ENCODE assay signal across 8 cellular contexts in genomic region chr15:88897456-88898194, GRCh38. TPM values are rescaled to one million over a fixed set of nuclear protein-coding genes. Genes with fewer than 3 reads are reported as not detected.
DNase-seq lines count a peak whose midpoint lies in the region; ATAC-seq, FAIRE-seq and TF ChIP-seq lines count a peak whose summit lies in the region.

No MANE protein-coding gene starts in this region.

- no peaks in the 10 kb centered on the region for H3K9me3 Mint-ChIP-seq in activated naive CD4-positive, alpha-beta T cell treated with anti-CD3 and anti-CD28 coated beads, Interleukin-2, amount 50 U/mL, for 72 hours

- WGBS in aorta, 2 donors: 1 to 7% methylated on average over 12 of the region's 12 CpGs

- peak; percentile 35 to 68 for ATAC-seq in activated naive CD4-positive, alpha-beta T cell treated with anti-CD3 and anti-CD28 coated beads, Interleukin-2, amount 50 U/mL, for 72 hours
- peak; percentile 90 for ATAC-seq in aorta (ENCODE audit: low FRiP score)
- no peak for ATAC-seq in HG03354 (IDR thresholded peaks at IDR 0.05; ENCODE audit: poor library complexity, severe bottlenecking, unreplicated experiment)

- H3K27ac Mint-ChIP-seq in activated naive CD4-positive, alpha-beta T cell treated with anti-CD3 and anti-CD28 coated beads, Interleukin-2, amount 50 U/mL, for 72 hours: peak overlapping the region in 1 of 2 donors; percentile 79

- H3K27ac ChIP-seq in cardiac muscle cell: peak overlapping the region; percentile 69
- peak overlapping the region in 1 of 2 donors; percentile 81 for H3K27ac ChIP-seq in aorta (ENCODE audit: low read depth in 1 of 2, low read length in 2 of 2)

- peaks cover 11% of the 10 kb centered on the region for H3K27me3 ChIP-seq in cardiac muscle cell
- no peaks in the 10 kb centered on the region for H3K27me3 ChIP-seq in aorta (ENCODE audit: control insufficient read depth in 1 of 2, insufficient read depth in 2 of 2, low read length in 1 of 2)

- DNase-seq in HT1080 (ENCODE audit: low read depth) (peak; percentile 86), SKM-1 (lab: John Stamatoyannopoulos, UW; ENCODE audit: unreplicated experiment) (peak; percentile 39), cardiac muscle cell (ENCODE audit: low read depth in 1 of 2, low spot score in 1 of 2) (peak; percentile 91 to 93), renal cortical epithelial cell (ENCODE audit: low read depth) (peak; percentile 71), aorta (peak; percentile 93 to 94)
- DNase-seq in activated naive CD4-positive, alpha-beta T cell treated with anti-CD3 and anti-CD28 coated beads, Interleukin-2, amount 50 U/mL, for 72 hours (ENCODE audit: low spot score in 2 of 2): peak in 1 of 2 donors; percentile 61

- intact Hi-C loops in aorta (cut with DNase I): no loop called here

- peaks cover 17% of the 10 kb centered on the region for H3K36me3 ChIP-seq in cardiac muscle cell
- peaks cover 5 to 8% of the 10 kb centered on the region in 2 donors for H3K36me3 ChIP-seq in aorta (ENCODE audit: control insufficient read depth in 1 of 2, insufficient read depth in 2 of 2, low read length in 1 of 2)

- FAIRE-seq in G401.6 (lab: Jason Lieb, UNC): peak; percentile 21

- H3K36me3 Mint-ChIP-seq in activated naive CD4-positive, alpha-beta T cell treated with anti-CD3 and anti-CD28 coated beads, Interleukin-2, amount 50 U/mL, for 72 hours: no peaks in the 10 kb centered on the region

- peak; percentile 72 for TF ChIP-seq CTCF in cardiac muscle cell (IDR thresholded peaks at IDR 0.05; ENCODE audit: low read depth, low read length)

- H3K9me3 ChIP-seq in cardiac muscle cell (ENCODE audit: low read depth) (no peaks in the 10 kb centered on the region), aorta (ENCODE audit: control insufficient read depth, low read length) (no peaks in the 10 kb centered on the region)

- H3K4me3 ChIP-seq in cardiac muscle cell: no peak overlapping the region
- no peak overlapping the region for H3K4me3 ChIP-seq in aorta (ENCODE audit: low read length in 2 of 2)

- H3K4me1 ChIP-seq in cardiac muscle cell (ENCODE audit: low read depth) (peaks cover 16% of the 10 kb centered on the region), aorta (ENCODE audit: control insufficient read depth in 1 of 2, insufficient read depth in 2 of 2, low read length in 2 of 2) (peaks cover 0 to 2% of the 10 kb centered on the region in 2 donors)

RNA-seq across cellular contexts. Expression of gene HAPLN3, which starts 2.3 kb away (rescaled TPM):
- total RNA-seq in HT1080 (2014; rRNA removed; shearing (Covaris generic)): 9.7 and 10.0 TPM in 2 replicates
- 3.0 and 5.0 TPM in 2 replicates for polyA plus RNA-seq in HT1080 (2015; cell fraction: cytosol; rRNA removed)
- 6.5 and 6.7 TPM in 2 replicates for polyA plus RNA-seq in HT1080 (2015; cell fraction: nucleus; rRNA removed)
- 10 to 100 TPM; 25.6 to 80.8 TPM for total RNA-seq in activated naive CD4-positive, alpha-beta T cell treated with anti-CD3 and anti-CD28 coated beads, Interleukin-2, amount 50 U/mL, for 72 hours
- total RNA-seq in cardiac muscle cell (9.9 and 21.7 TPM in 2 replicates), renal cortical epithelial cell (4.7 and 6.6 TPM in 2 replicates), aorta (10 to 100 TPM; 79.9 to 82.3 TPM)
- polyA plus RNA-seq in cardiac muscle cell (6.8 and 8.1 TPM in 2 replicates), aorta (10 to 100 TPM; 14.4 to 99.4 TPM)

RNA-seq across cellular contexts. Expression of gene MFGE8, which starts 15.6 kb away (rescaled TPM):
- total RNA-seq in HT1080 (2014; rRNA removed; shearing (Covaris generic)): 18.7 and 27.6 TPM in 2 replicates
- 35.7 and 37.9 TPM in 2 replicates for polyA plus RNA-seq in HT1080 (2015; cell fraction: cytosol; rRNA removed)
- 92.1 and 92.4 TPM in 2 replicates for polyA plus RNA-seq in HT1080 (2015; cell fraction: nucleus; rRNA removed)
- 10 to 100 TPM; 27.6 to 91.9 TPM for total RNA-seq in activated naive CD4-positive, alpha-beta T cell treated with anti-CD3 and anti-CD28 coated beads, Interleukin-2, amount 50 U/mL, for 72 hours
- total RNA-seq in cardiac muscle cell: 300 and 307 TPM in 2 replicates
- 286 and 326 TPM in 2 replicates for polyA plus RNA-seq in cardiac muscle cell
- 66.0 and 71.6 TPM in 2 replicates for total RNA-seq in renal cortical epithelial cell
- total RNA-seq in aorta: 1,000 to 10,000 TPM; 1,647 to 2,143 TPM
- polyA plus RNA-seq in aorta: 1,000 to 10,000 TPM; 1,008 to 2,529 TPM
